ENCODE assay signal across 18 cellular contexts in the genomic region with DNA sequence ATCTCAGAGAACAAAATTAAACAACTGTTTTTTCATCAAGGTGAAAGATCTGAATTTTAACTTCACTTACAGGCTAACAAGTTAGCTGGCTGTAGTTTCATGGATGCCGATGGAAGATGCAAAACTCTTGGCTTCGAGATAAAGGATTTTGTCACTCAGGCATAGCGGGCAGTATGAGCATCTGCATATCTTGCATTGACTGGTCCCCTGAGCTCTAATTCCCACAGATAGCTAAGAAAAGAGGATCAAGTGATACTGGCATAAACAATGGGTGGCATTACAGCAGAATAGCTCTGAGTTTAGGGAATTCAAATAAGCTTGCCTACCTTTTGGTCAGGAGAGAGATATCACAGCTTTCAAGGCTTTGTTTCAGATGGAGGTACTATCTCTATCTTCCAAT. TPM values are rescaled to one million over a fixed set of nuclear protein-coding genes. Genes with fewer than 3 reads are reported as not detected.
DNase-seq lines count a peak whose midpoint lies in the region; TF ChIP-seq lines count a peak whose summit lies in the region.
"Had no signal": no experiment of that assay in that cellular context is flagged by ENCODE, and none has a peak within 500 bp of the region (broad histone marks: within the 10 kb centered on the region; RNA-seq: fewer than 3 reads in every experiment).

No MANE protein-coding gene starts in this region.

- peak overlapping the region; percentile 4 for H3K4me2 ChIP-seq in neural cell (ENCODE audit: low read length)

- H3K4me3 ChIP-seq in neural cell (ENCODE audit: low read length) = peak overlapping the region; percentile 85
- H3K4me3 ChIP-seq: GM12878, K562 had no signal

- in situ Hi-C loops in G401 (cut with HindIII; ENCODE audit: low sequenced_read_pairs) = no loop called here

- no peaks in the 10 kb centered on the region for H3K4me1 Mint-ChIP-seq in CD14-positive monocyte

- TF ChIP-seq RAD21 in neural cell (conservative IDR thresholded peaks at IDR 0.05) = no peak

- peaks cover 0 to 2% of the 10 kb centered on the region in 2 donors for H3K36me3 Mint-ChIP-seq in CD14-positive monocyte
- H3K36me3 Mint-ChIP-seq: CD4-positive, alpha-beta memory T cell had no signal

- no peak for TF ChIP-seq EP300 in neural cell (conservative IDR thresholded peaks at IDR 0.05; ENCODE audit: poor library complexity, severe bottlenecking)

- H4K20me1 ChIP-seq in neural cell (ENCODE audit: insufficient read depth) = no peaks in the 10 kb centered on the region

- no peak overlapping the region for H3K27ac ChIP-seq in neural cell (ENCODE audit: low read length)
- H3K27ac ChIP-seq: C4-2B had no signal

- H3K9me3 Mint-ChIP-seq in CD14-positive monocyte = peaks cover 0 to 19% (median 9%) of the 10 kb centered on the region in 7 donors

- H3K4me3 Mint-ChIP-seq in CD14-positive monocyte = no peak overlapping the region
- H3K4me3 Mint-ChIP-seq: CD4-positive, alpha-beta memory T cell had no signal

- H3K79me2 ChIP-seq in neural cell (replicated peaks; ENCODE audit: insufficient read depth, low read length) = peaks cover 32% of the 10 kb centered on the region

- H3K9me2 ChIP-seq in neural cell (ENCODE audit: insufficient read depth, low read length) = no peaks in the 10 kb centered on the region

- H3K9me3 ChIP-seq in neural cell (ENCODE audit: low read length) = no peaks in the 10 kb centered on the region

- H3K27me3 ChIP-seq in neural cell (ENCODE audit: insufficient read depth, low read depth, low read length) = no peaks in the 10 kb centered on the region

- no peak overlapping the region for H3K9ac ChIP-seq in neural cell (ENCODE audit: low read length)

- H3F3A ChIP-seq in neural cell (ENCODE audit: insufficient read depth, low read length, poor library complexity, severe bottlenecking) = no peaks in the 10 kb centered on the region

- no peaks in the 10 kb centered on the region for H3K36me3 ChIP-seq in neural cell (ENCODE audit: insufficient read depth, low read length)

- intact Hi-C loops in CD14-positive monocyte (cut with micrococcal nuclease) = no loop called here

- TF ChIP-seq CTCF in neural cell (IDR thresholded peaks at IDR 0.05; ENCODE audit: poor library complexity, severe bottlenecking) (no peak), CD14-positive monocyte (IDR thresholded peaks at IDR 0.05) (no peak)

- H2AFZ ChIP-seq in neural cell (ENCODE audit: low read depth, low read length) = no peak overlapping the region

- H3K27ac Mint-ChIP-seq in CD14-positive monocyte = no peak overlapping the region
- H3K27ac Mint-ChIP-seq: CD4-positive, alpha-beta memory T cell had no signal

- H3K27me3 Mint-ChIP-seq in CD14-positive monocyte (ENCODE audit: low read depth in 3 of 3) = peaks cover 35 to 49% (median 46%) of the 10 kb centered on the region in 3 donors

- DNase-seq in NCI-H82 (lab: John Stamatoyannopoulos, UW) = peak; percentile 4
- no peak for DNase-seq in NCI-H82 treated with DMSO at 0.1 percent for 48 hours (lab: John Stamatoyannopoulos, UW; ENCODE audit: unreplicated experiment)
- peak; percentile 68 for DNase-seq in G401 (ENCODE audit: low spot score)
- DNase-seq in cerebellar cortex (ENCODE audit: low spot score) = peak; percentile 66
- DNase-seq in CD14-positive monocyte (ENCODE audit: low spot score) = no peak
- no peak for DNase-seq in UCSD-AML1 (lab: John Stamatoyannopoulos, UW; ENCODE audit: unreplicated experiment)
- DNase-seq in anterior cingulate cortex (lab: John Stamatoyannopoulos, UW) = no peak
- DNase-seq: AML-193; CD4-positive, alpha-beta memory T cell; GF-D8; GOT3; H7; IMR-90 had no signal

TF ChIP-seq in neural cell, 6 proteins besides CTCF, POLR2A, EP300 and RAD21:
- no peak for TF ChIP-seq SMC3 (conservative IDR thresholded peaks at IDR 0.05; ENCODE audit: poor library complexity)
- TF ChIP-seq, protein P1, sequence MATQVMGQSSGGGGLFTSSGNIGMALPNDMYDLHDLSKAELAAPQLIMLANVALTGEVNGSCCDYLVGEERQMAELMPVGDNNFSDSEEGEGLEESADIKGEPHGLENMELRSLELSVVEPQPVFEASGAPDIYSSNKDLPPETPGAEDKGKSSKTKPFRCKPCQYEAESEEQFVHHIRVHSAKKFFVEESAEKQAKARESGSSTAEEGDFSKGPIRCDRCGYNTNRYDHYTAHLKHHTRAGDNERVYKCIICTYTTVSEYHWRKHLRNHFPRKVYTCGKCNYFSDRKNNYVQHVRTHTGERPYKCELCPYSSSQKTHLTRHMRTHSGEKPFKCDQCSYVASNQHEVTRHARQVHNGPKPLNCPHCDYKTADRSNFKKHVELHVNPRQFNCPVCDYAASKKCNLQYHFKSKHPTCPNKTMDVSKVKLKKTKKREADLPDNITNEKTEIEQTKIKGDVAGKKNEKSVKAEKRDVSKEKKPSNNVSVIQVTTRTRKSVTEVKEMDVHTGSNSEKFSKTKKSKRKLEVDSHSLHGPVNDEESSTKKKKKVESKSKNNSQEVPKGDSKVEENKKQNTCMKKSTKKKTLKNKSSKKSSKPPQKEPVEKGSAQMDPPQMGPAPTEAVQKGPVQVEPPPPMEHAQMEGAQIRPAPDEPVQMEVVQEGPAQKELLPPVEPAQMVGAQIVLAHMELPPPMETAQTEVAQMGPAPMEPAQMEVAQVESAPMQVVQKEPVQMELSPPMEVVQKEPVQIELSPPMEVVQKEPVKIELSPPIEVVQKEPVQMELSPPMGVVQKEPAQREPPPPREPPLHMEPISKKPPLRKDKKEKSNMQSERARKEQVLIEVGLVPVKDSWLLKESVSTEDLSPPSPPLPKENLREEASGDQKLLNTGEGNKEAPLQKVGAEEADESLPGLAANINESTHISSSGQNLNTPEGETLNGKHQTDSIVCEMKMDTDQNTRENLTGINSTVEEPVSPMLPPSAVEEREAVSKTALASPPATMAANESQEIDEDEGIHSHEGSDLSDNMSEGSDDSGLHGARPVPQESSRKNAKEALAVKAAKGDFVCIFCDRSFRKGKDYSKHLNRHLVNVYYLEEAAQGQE (IDR thresholded peaks at IDR 0.05; ENCODE audit: borderline replicate concordance) = no peak
- no peak for TF ChIP-seq EZH2 (IDR thresholded peaks at IDR 0.05; ENCODE audit: borderline replicate concordance, insufficient read depth, low read length, poor library complexity, severe bottlenecking)
- TF ChIP-seq POLR2AphosphoS5 (IDR thresholded peaks at IDR 0.05) = no peak
- no peak for TF ChIP-seq MXI1 (conservative IDR thresholded peaks at IDR 0.05; ENCODE audit: poor library complexity, severe bottlenecking)
- TF ChIP-seq TAF1 (IDR thresholded peaks at IDR 0.05; ENCODE audit: low read depth) = no peak

RNA-seq across cellular contexts. Expression of gene CLVS2, which starts 1.8 kb away (rescaled TPM):
- total RNA-seq in G401 (2014; rRNA removed; shearing (Covaris generic)) = not detected in 2 replicates
- polyA plus RNA-seq in neural cell = 11.5 and 12.9 TPM in 2 replicates
- 39.4 and 51.2 TPM in 2 replicates for polyA minus RNA-seq in neural cell
- polyA plus RNA-seq in CD14-positive monocyte = not detected
- total RNA-seq: CD4-positive, alpha-beta memory T cell; GM12878; IMR-90 had no signal
- polyA plus RNA-seq: BJ; CD4-positive, alpha-beta memory T cell; GM12878 had no signal

Comparison
In these comparisons a context has a peak if more than half of its experiments do, and no peak if none do; other contexts are left out.
1. DNase-seq: peak in NCI-H82 (single experiment), G401 (single experiment) and cerebellar cortex (single experiment); none in NCI-H82 treated with DMSO at 0.1 percent for 48 hours (single experiment), CD14-positive monocyte (single experiment), UCSD-AML1 (single experiment) and anterior cingulate cortex (0 of 58).
2. RNA of gene CLVS2, which starts 1.8 kb away (polyA plus RNA-seq): 11.5 to 12.9 TPM in neural cell; not detected in CD14-positive monocyte; every median in the first group is over 10 times any median in the second.